18 cellular contexts compared by ENCODE assay signal in genomic region chr9:121216406-121216805, GRCh38.
"Had no signal": no experiment of that assay in that cellular context is flagged by ENCODE, and none has a peak within 500 bp of the region (broad histone marks: within the 10 kb centered on the region; RNA-seq: fewer than 3 reads in every experiment).

No MANE protein-coding gene starts in this region.

- ATAC-seq: body of pancreas, left lobe of liver had no signal

- H3K4me3 ChIP-seq: body of pancreas, tibial artery had no signal

- DNase-seq: activated B cell treated with CpG ODN at 0.5 μM for 24 hours; activated CD4-positive, alpha-beta memory T cell treated with anti-CD3 and anti-CD28 coated beads, Interleukin-2, amount 10 ng/mL, durations not matched to agents 7 days and 5 days; activated CD4-positive, alpha-beta T cell treated with anti-CD3 and anti-CD28 coated beads for 48 hours; activated CD8-positive, alpha-beta memory T cell treated with anti-CD3 and anti-CD28 coated beads, Interleukin-2, amount 50 U/mL, for 48 hours; activated gamma-delta T cell; amygdala; body of pancreas; kidney; midbrain; nephron progenitor cell; occipital lobe; stimulated activated CD4-positive, alpha-beta T cell treated with anti-CD3 and anti-CD28 coated beads, Interleukin-2, amount 100 ng/mL, for 24 hours; stimulated activated naive CD4-positive, alpha-beta T cell treated with Interleukin-2 at 50 U/mL for 16 hours; tibial artery had no signal

- H3K27ac ChIP-seq: body of pancreas, epithelial cell of prostate, tibial artery had no signal

- H3K36me3 ChIP-seq: tibial artery had no signal

- H3K27me3 ChIP-seq: body of pancreas, tibial artery had no signal

- FAIRE-seq: frontal cortex, kidney, urothelium cell line had no signal

- H3K9me3 ChIP-seq: body of pancreas, tibial artery had no signal
